ENCODE assay signal across 2 cellular contexts in genomic region chr19:29614780-29615179, GRCh38.
A peak's percentile ranks its signal among the peaks of the same experiment; 100 is the strongest.
TF ChIP-seq lines count a peak whose summit lies in the region.

No MANE protein-coding gene starts in this region.

TF ChIP-seq in liver, 16 proteins besides CTCF, POLR2A, EP300 and RAD21:
- TF ChIP-seq REST (IDR thresholded peaks at IDR 0.05) (peak; percentile 59), HNF4G (IDR thresholded peaks at IDR 0.05) (peak; percentile 27), EGR1 (IDR thresholded peaks at IDR 0.05; ENCODE audit: low read depth in 2 of 2) (peak in 1 of 2 donors; percentile 85), ATF3 (IDR thresholded peaks at IDR 0.05) (no peak), HNF4A (conservative IDR thresholded peaks at IDR 0.05) (peak; percentile 81 to 93), YY1 (IDR thresholded peaks at IDR 0.05) (peak; percentile 73), RXRA (IDR thresholded peaks at IDR 0.05) (peak; percentile 91 to 98), TAF1 (conservative IDR thresholded peaks at IDR 0.05) (no peak), FOXA1 (IDR thresholded peaks at IDR 0.05) (peak; percentile 70), FOXA2 (IDR thresholded peaks at IDR 0.05) (peak; percentile 44), ZBTB33 (IDR thresholded peaks at IDR 0.05) (no peak), GABPA (IDR thresholded peaks at IDR 0.05 in 1 of 2, conservative IDR thresholded peaks at IDR 0.05 in 1 of 2) (peak in 1 of 2 donors; percentile 50), JUND (IDR thresholded peaks at IDR 0.05) (peak; percentile 26 to 77), SP1 (IDR thresholded peaks at IDR 0.05) (peak; percentile 89), NR2F2 (IDR thresholded peaks at IDR 0.05) (peak; percentile 93)
TF ChIP-seq in liver: peak in this region for 12.

TF ChIP-seq in HepG2, 621 proteins besides CTCF, POLR2A, EP300 and RAD21:
- TF ChIP-seq ZNF501 (CRISPR knock-in tag; IDR thresholded peaks at IDR 0.05) (no peak), ZMYM2 (CRISPR knock-in tag; IDR thresholded peaks at IDR 0.05) (no peak), KAT8 (CRISPR knock-in tag; IDR thresholded peaks at IDR 0.05) (no peak), E2F5 (CRISPR knock-in tag; conservative IDR thresholded peaks at IDR 0.05) (no peak)
